2 cellular contexts compared by ENCODE assay signal in genomic region chr6:111605100-111605748, GRCh38.
TF ChIP-seq lines count a peak whose summit lies in the region.

No MANE protein-coding gene starts in this region.

TF ChIP-seq in IMR-90, 13 proteins besides CTCF, POLR2A, EP300 and RAD21:
- TF ChIP-seq FOS (IDR thresholded peaks at IDR 0.05; ENCODE audit: low read depth, low read length) (no peak), MAZ (IDR thresholded peaks at IDR 0.05; ENCODE audit: borderline replicate concordance, low read depth, low read length) (peak; percentile 53; the same call in 1 of the 2 replicates), SMC3 (IDR thresholded peaks at IDR 0.05; ENCODE audit: low read depth, low read length) (peak; percentile 3; the same call in 1 of the 2 replicates), CEBPB (IDR thresholded peaks at IDR 0.05; ENCODE audit: low read depth, low read length) (peak; percentile 59), CHD1 (IDR thresholded peaks at IDR 0.05; ENCODE audit: low read depth, low read length) (no peak)

TF ChIP-seq in endothelial cell of umbilical vein, 7 proteins besides CTCF, POLR2A, EP300 and RAD21:
- TF ChIP-seq GATA2 (IDR thresholded peaks at IDR 0.05; ENCODE audit: insufficient read depth, insufficient read length, low read depth, low read length) (peak; percentile 54), JUN (IDR thresholded peaks at IDR 0.05; ENCODE audit: borderline replicate concordance, insufficient read depth, insufficient read length, low read depth) (no peak)
